9 cellular contexts compared by ENCODE assay signal in the genomic region with DNA sequence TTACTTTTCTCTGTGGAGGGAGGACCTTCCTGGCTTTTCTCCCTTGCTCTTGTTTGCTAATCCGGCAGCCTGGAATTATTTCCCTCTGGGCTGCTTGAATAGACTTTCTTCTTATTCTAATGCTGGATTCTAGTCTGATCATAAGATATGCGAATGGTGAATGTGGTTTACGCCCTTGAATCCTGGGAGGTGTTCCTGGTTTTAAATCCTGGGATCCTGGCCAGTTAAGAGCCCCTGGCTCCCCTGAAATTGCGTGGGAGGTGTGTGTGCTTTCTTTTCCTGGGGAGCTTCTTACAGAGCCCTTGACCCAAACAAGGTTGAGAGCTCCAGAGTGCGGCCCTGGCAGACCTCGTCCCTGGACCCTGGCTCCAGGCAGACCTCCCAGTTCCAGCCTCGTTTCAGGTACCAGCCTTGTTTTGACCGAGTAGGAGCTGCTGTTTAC. TPM values are rescaled to one million over a fixed set of nuclear protein-coding genes. Genes with fewer than 3 reads are reported as not detected.
DNase-seq lines count a peak whose midpoint lies in the region; ATAC-seq and TF ChIP-seq lines count a peak whose summit lies in the region.
"Had no signal": no experiment of that assay in that cellular context is flagged by ENCODE, and none has a peak within 500 bp of the region (broad histone marks: within the 10 kb centered on the region; RNA-seq: fewer than 3 reads in every experiment).

No MANE protein-coding gene starts in this region.

- ATAC-seq in HG03457 (IDR thresholded peaks at IDR 0.05; ENCODE audit: unreplicated experiment) = no peak
- ATAC-seq in naive thymus-derived CD8-positive, alpha-beta T cell = no peak

- H3K4me1 ChIP-seq in NT2/D1 (ENCODE audit: insufficient read depth, insufficient read length) = peaks cover 19% of the 10 kb centered on the region

- no peak overlapping the region for H3K4me2 ChIP-seq in neural cell (ENCODE audit: low read length)

- H3K27ac ChIP-seq in neural cell (ENCODE audit: low read length) = no peak overlapping the region

- TF ChIP-seq CTCF in fibroblast of mammary gland (conservative IDR thresholded peaks at IDR 0.05; ENCODE audit: control insufficient read depth, insufficient read depth, low read depth, low read length) = no peak
- TF ChIP-seq CTCF in neural cell (IDR thresholded peaks at IDR 0.05; ENCODE audit: poor library complexity, severe bottlenecking) = no peak

- H3K36me3 Mint-ChIP-seq in naive thymus-derived CD8-positive, alpha-beta T cell = no peaks in the 10 kb centered on the region

- H4K20me1 ChIP-seq in neural cell (ENCODE audit: insufficient read depth) = no peaks in the 10 kb centered on the region

- H2AFZ ChIP-seq in neural cell (ENCODE audit: low read depth, low read length) = no peak overlapping the region

- H3K27me3 ChIP-seq in NT2/D1 (ENCODE audit: insufficient read depth, insufficient read length) (peaks cover 5% of the 10 kb centered on the region), neural cell (ENCODE audit: insufficient read depth, low read depth, low read length) (no peaks in the 10 kb centered on the region)

- H3K9me3 ChIP-seq in NT2/D1 (ENCODE audit: insufficient read depth, low read length) (no peaks in the 10 kb centered on the region), neural cell (ENCODE audit: low read length) (no peaks in the 10 kb centered on the region)

- peak overlapping the region; percentile 32 for H3K9ac ChIP-seq in NT2/D1 (ENCODE audit: insufficient read length, low read depth)
- H3K9ac ChIP-seq in neural cell (ENCODE audit: low read length) = no peak overlapping the region

- TF ChIP-seq RAD21 in neural cell (conservative IDR thresholded peaks at IDR 0.05) = no peak

- DNase-seq in AG08395 (ENCODE audit: low spot score) (peak; percentile 17), NT2/D1 (ENCODE audit: low read depth, low spot score) (no peak), fibroblast of mammary gland (ENCODE audit: low read depth) (peak; percentile 83), foreskin melanocyte (no peak), COLO829 (ENCODE audit: low spot score) (no peak)
- no peak for DNase-seq in naive thymus-derived CD8-positive, alpha-beta T cell

- H3K4me3 ChIP-seq in NT2/D1 (ENCODE audit: insufficient read length, low read depth) (peak overlapping the region; percentile 79), fibroblast of mammary gland (ENCODE audit: control insufficient read depth, low read depth, low read length) (peak overlapping the region; percentile 76), neural cell (ENCODE audit: low read length) (peak overlapping the region; percentile 90)

- peaks cover 0 to 23% (median 7%) of the 10 kb centered on the region in 4 donors for H3K4me1 Mint-ChIP-seq in naive thymus-derived CD8-positive, alpha-beta T cell

- POLR2A ChIA-PET in naive thymus-derived CD8-positive, alpha-beta T cell (lab: Charles Lee) = no interaction called here

- no peaks in the 10 kb centered on the region for H3K9me2 ChIP-seq in neural cell (ENCODE audit: insufficient read depth, low read length)

- H3K27me3 Mint-ChIP-seq in naive thymus-derived CD8-positive, alpha-beta T cell = peaks cover 31 to 74% (median 40%) of the 10 kb centered on the region in 5 donors

- peaks cover 0 to 8% (median 0%) of the 10 kb centered on the region in 9 donors for H3K9me3 Mint-ChIP-seq in naive thymus-derived CD8-positive, alpha-beta T cell
- H3K9me3 Mint-ChIP-seq: T-helper 1 cell treated with Interleukin-12 subunit alpha and Interleukin-12 subunit beta and Interleukin-4 antibody, amounts not matched to agents 30 μg/mL and 1 μg/mL, for 36 hours had no signal

- H3K36me3 ChIP-seq in NT2/D1 (ENCODE audit: insufficient read depth, insufficient read length, low read length) (peaks cover 64% of the 10 kb centered on the region), neural cell (ENCODE audit: insufficient read depth, low read length) (no peaks in the 10 kb centered on the region)

- H3K27ac Mint-ChIP-seq in naive thymus-derived CD8-positive, alpha-beta T cell = no peak overlapping the region
- H3K27ac Mint-ChIP-seq: T-helper 1 cell treated with Interleukin-12 subunit alpha and Interleukin-12 subunit beta and Interleukin-4 antibody, amounts not matched to agents 30 μg/mL and 1 μg/mL, for 36 hours had no signal

- TF ChIP-seq EP300 in neural cell (conservative IDR thresholded peaks at IDR 0.05; ENCODE audit: poor library complexity, severe bottlenecking) = no peak

- H3F3A ChIP-seq in neural cell (ENCODE audit: insufficient read depth, low read length, poor library complexity, severe bottlenecking) = no peaks in the 10 kb centered on the region

- H3K4me3 Mint-ChIP-seq in naive thymus-derived CD8-positive, alpha-beta T cell = peak overlapping the region in 5 of 10 donors; percentile 17 to 51 (median 35)
- H3K4me3 Mint-ChIP-seq: T-helper 1 cell treated with Interleukin-12 subunit alpha and Interleukin-12 subunit beta and Interleukin-4 antibody, amounts not matched to agents 30 μg/mL and 1 μg/mL, for 36 hours had no signal

- H3K79me2 ChIP-seq in neural cell (replicated peaks; ENCODE audit: insufficient read depth, low read length) = peaks cover 73% of the 10 kb centered on the region

TF ChIP-seq in neural cell, 6 proteins besides CTCF, POLR2A, EP300 and RAD21:
- TF ChIP-seq POLR2AphosphoS5 (IDR thresholded peaks at IDR 0.05) (no peak), SMC3 (conservative IDR thresholded peaks at IDR 0.05; ENCODE audit: poor library complexity) (no peak), TAF1 (IDR thresholded peaks at IDR 0.05; ENCODE audit: low read depth) (no peak)
TF ChIP-seq in neural cell: peak in this region for 0.

RNA-seq across cellular contexts. Expression of a gene that starts 2.8 kb away (rescaled TPM):
- polyA plus RNA-seq in neural cell = 3.1 and 3.3 TPM in 2 replicates
- 7.5 TPM in 2 replicates for polyA minus RNA-seq in neural cell
- total RNA-seq in naive thymus-derived CD8-positive, alpha-beta T cell = under 1 TPM; 0.19 to 0.29 TPM
- not detected for polyA plus RNA-seq in naive thymus-derived CD8-positive, alpha-beta T cell

Comparison
In these comparisons a context has a peak if more than half of its experiments do, and no peak if none do; other contexts are left out.
1. DNase-seq: peak in AG08395 (single experiment) and fibroblast of mammary gland (single experiment); none in NT2/D1 (single experiment), naive thymus-derived CD8-positive, alpha-beta T cell (0 of 10), foreskin melanocyte (single experiment) and COLO829 (single experiment).
2. Peak in every context shown above with its lines, with median percentiles within 50 percentile points of each other: H3K4me3 ChIP-seq.